ENCODE assay signal across 24 cellular contexts in genomic region chr7:103712991-103713778, GRCh38.
DNase-seq lines count a peak whose midpoint lies in the region; ATAC-seq, FAIRE-seq and TF ChIP-seq lines count a peak whose summit lies in the region.
"Had no signal": no experiment of that assay in that cellular context is flagged by ENCODE, and none has a peak within 500 bp of the region (broad histone marks: within the 10 kb centered on the region; RNA-seq: fewer than 3 reads in every experiment).

No MANE protein-coding gene starts in this region.

- TF ChIP-seq POLR2A in HepG2 (IDR thresholded peaks at IDR 0.05; ENCODE audit: insufficient read depth in 1 of 2, low read depth in 2 of 2, low read length in 2 of 2): no peak
- no peak for TF ChIP-seq POLR2A in right lobe of liver (IDR thresholded peaks at IDR 0.05)
- no peak for TF ChIP-seq POLR2A in stomach (IDR thresholded peaks at IDR 0.05)

- TF ChIP-seq EP300 in HepG2 (IDR thresholded peaks at IDR 0.05; ENCODE audit: low read depth in 2 of 2, low read length in 2 of 2) (no peak), HepG2 (CRISPR knock-in tag; IDR thresholded peaks at IDR 0.05; ENCODE audit: borderline replicate concordance) (no peak), stomach (IDR thresholded peaks at IDR 0.05) (no peak)

- no peak overlapping the region for H3K4ac ChIP-seq in mesenchymal stem cell (ENCODE audit: low read depth in 1 of 2, low read length in 2 of 2)

- H3K36me3 Mint-ChIP-seq in Caco-2 (ENCODE audit: insufficient read depth, unreplicated experiment): no peaks in the 10 kb centered on the region
- no peaks in the 10 kb centered on the region for H3K36me3 Mint-ChIP-seq in activated CD4-positive, alpha-beta memory T cell treated with anti-CD3 and anti-CD28 coated beads for 36 hours

- H3K27ac Mint-ChIP-seq in Caco-2 (ENCODE audit: unreplicated experiment): no peak overlapping the region
- no peak overlapping the region for H3K27ac Mint-ChIP-seq in activated CD4-positive, alpha-beta memory T cell treated with anti-CD3 and anti-CD28 coated beads for 36 hours

- no peak overlapping the region for H3K14ac ChIP-seq in mesenchymal stem cell (ENCODE audit: low read length in 2 of 2)

- intact Hi-C loops in HepG2 (cut with micrococcal nuclease; ENCODE audit: unreplicated experiment): loop anchor here (5.0 kb wide), 1 partner anchor 36 kb away; no protein-coding TSS in a partner anchor
- intact Hi-C loops in right lobe of liver (cut with DNase I): no loop called here
- intact Hi-C loops in stomach (cut with DNase I; ENCODE audit: low total_unique reads): no loop called here
- intact Hi-C loops in Caco-2 (cut with micrococcal nuclease; ENCODE audit: unreplicated experiment): no loop called here
- intact Hi-C loops in activated CD4-positive, alpha-beta memory T cell treated with anti-CD3 and anti-CD28 coated beads for 36 hours (cut with micrococcal nuclease): no loop called here

- TF ChIP-seq RAD21 in HepG2 (CRISPR knock-in tag; IDR thresholded peaks at IDR 0.05): no peak

- FAIRE-seq in HepG2 (lab: Jason Lieb, UNC): no peak
- FAIRE-seq: D721Med, GM12892, H1 had no signal

- no peaks in the 10 kb centered on the region for H3K27me3 ChIP-seq in HepG2 (ENCODE audit: control insufficient read depth in 1 of 2, insufficient read depth in 2 of 2, low read length in 2 of 2)
- H3K27me3 ChIP-seq in right lobe of liver: no peaks in the 10 kb centered on the region
- no peaks in the 10 kb centered on the region for H3K27me3 ChIP-seq in stomach
- H3K27me3 ChIP-seq in Caco-2 (replicated peaks; ENCODE audit: control insufficient read depth, insufficient read depth, low read length): no peaks in the 10 kb centered on the region; the same call in 1 of the 2 replicates
- no peaks in the 10 kb centered on the region for H3K27me3 ChIP-seq in mesenchymal stem cell (ENCODE audit: control insufficient read depth in 1 of 2, insufficient read depth in 1 of 2, low read length in 2 of 2)

- H2BK5ac ChIP-seq in mesenchymal stem cell (ENCODE audit: low read depth, low read length, poor library complexity, severe bottlenecking): no peak overlapping the region

- H2AK5ac ChIP-seq in mesenchymal stem cell (ENCODE audit: low read length, severe bottlenecking): no peak overlapping the region

- H3K36me3 ChIP-seq in HepG2 (replicated peaks in 1 of 2; ENCODE audit: control insufficient read depth in 1 of 2, insufficient read depth in 2 of 2, low read length in 2 of 2): 0 out of 5 replicates have a peak, but pooled peaks cover 0 to 4% of the 10 kb centered on the region in 2 experiments
- H3K36me3 ChIP-seq in right lobe of liver: no peaks in the 10 kb centered on the region
- no peaks in the 10 kb centered on the region for H3K36me3 ChIP-seq in stomach
- no peaks in the 10 kb centered on the region for H3K36me3 ChIP-seq in Caco-2 (ENCODE audit: control insufficient read depth, insufficient read depth, low read length)
- H3K36me3 ChIP-seq in mesenchymal stem cell (ENCODE audit: control insufficient read depth in 1 of 2, insufficient read depth in 2 of 2, low read depth in 1 of 2, low read length in 2 of 2): no peaks in the 10 kb centered on the region

- H3K4me1 Mint-ChIP-seq in Caco-2 (ENCODE audit: low read depth, unreplicated experiment): no peaks in the 10 kb centered on the region
- no peaks in the 10 kb centered on the region for H3K4me1 Mint-ChIP-seq in activated CD4-positive, alpha-beta memory T cell treated with anti-CD3 and anti-CD28 coated beads for 36 hours (ENCODE audit: low read depth)

- H3K4me3 Mint-ChIP-seq in Caco-2 (ENCODE audit: unreplicated experiment): no peak overlapping the region
- H3K4me3 Mint-ChIP-seq in activated CD4-positive, alpha-beta memory T cell treated with anti-CD3 and anti-CD28 coated beads for 36 hours: no peak overlapping the region

- no TSS peak for BruUV-seq in HepG2 (replicated peaks; lab: Mats Ljungman, UMichigan)
- no TSS peak for BruUV-seq in Caco-2 (replicated peaks; lab: Mats Ljungman, UMichigan)

- no peak overlapping the region for H2BK120ac ChIP-seq in mesenchymal stem cell (ENCODE audit: low read depth, low read length)

- H3K9me3 ChIP-seq in HepG2 (ENCODE audit: low read length): no peaks in the 10 kb centered on the region
- H3K9me3 ChIP-seq in right lobe of liver: no peaks in the 10 kb centered on the region
- no peaks in the 10 kb centered on the region for H3K9me3 ChIP-seq in stomach
- H3K9me3 ChIP-seq in Caco-2: no peaks in the 10 kb centered on the region
- no peaks in the 10 kb centered on the region for H3K9me3 ChIP-seq in mesenchymal stem cell (ENCODE audit: control insufficient read depth, low read length)

- no peak for DNase-seq in HepG2 (ENCODE audit: low spot score)
- no peak for DNase-seq in right lobe of liver
- DNase-seq in fibroblast of gingiva (ENCODE audit: low read depth): peak; percentile 27
- DNase-seq in stomach: no peak
- DNase-seq in Caco-2: no peak
- no peak for DNase-seq in mesenchymal stem cell
- no peak for DNase-seq in activated CD4-positive, alpha-beta memory T cell treated with anti-CD3 and anti-CD28 coated beads for 36 hours
- DNase-seq: ACHN; GDM1; HCEC 1CT; Karpas-422; NCI-H1092; NCI-H1417 treated with DMSO at 0.1 percent for 48 hours; NCI-H187; NCI-H2107; NCI-H524; NCI-H774; NK-92 treated with Interleukin-12 subunit alpha and Interleukin-12 subunit beta, amount 100 ng/mL, for 24 hours; PC-3 had no signal

- H3K79me1 ChIP-seq in mesenchymal stem cell (replicated peaks; ENCODE audit: low read length, poor library complexity, severe bottlenecking): no peaks in the 10 kb centered on the region

- H3K79me2 ChIP-seq in HepG2 (ENCODE audit: insufficient read depth, low read length): peaks cover 2% of the 10 kb centered on the region

- H4K20me1 ChIP-seq in HepG2 (ENCODE audit: insufficient read depth, low read length): no peaks in the 10 kb centered on the region

- no peak overlapping the region for H2BK15ac ChIP-seq in mesenchymal stem cell (ENCODE audit: low read depth, poor library complexity, severe bottlenecking)

- TF ChIP-seq CTCF in HepG2 (CRISPR knock-in tag; IDR thresholded peaks at IDR 0.05) (no peak), right lobe of liver (IDR thresholded peaks at IDR 0.05) (no peak), stomach (IDR thresholded peaks at IDR 0.05) (no peak), Caco-2 (IDR thresholded peaks at IDR 0.05; ENCODE audit: insufficient read depth in 1 of 2, low read depth in 1 of 2, low read length in 1 of 2, severe bottlenecking in 1 of 2, unreplicated experiment in 1 of 2) (no peak)

- no peak overlapping the region for H4K8ac ChIP-seq in mesenchymal stem cell (ENCODE audit: low read length)

- CTCF ChIA-PET in HepG2 (lab: Yijun Ruan, JAX; ENCODE audit: low intra/inter-chr PET ratio, low total read pairs) (no interaction called here), Caco-2 (lab: Charles Lee) (no interaction called here)
- CTCF ChIA-PET in activated CD4-positive, alpha-beta memory T cell treated with anti-CD3 and anti-CD28 coated beads for 36 hours (lab: Charles Lee): no interaction called here

- H3K4me2 ChIP-seq in HepG2 (ENCODE audit: low read depth, low read length): no peak overlapping the region
- no peak overlapping the region for H3K4me2 ChIP-seq in mesenchymal stem cell (ENCODE audit: low read length, poor library complexity, severe bottlenecking)

- POLR2A ChIA-PET in HepG2 (lab: Yijun Ruan, JAX): no interaction called here
- POLR2A ChIA-PET in Caco-2 (lab: Charles Lee): interaction anchor here (0.6 kb wide), 2 partner anchors 17 to 44 kb away, joined by 3 to 4 read pairs; no protein-coding TSS in a partner anchor
- POLR2A ChIA-PET in activated CD4-positive, alpha-beta memory T cell treated with anti-CD3 and anti-CD28 coated beads for 36 hours (lab: Charles Lee): no interaction called here

- WGBS in HepG2 (ENCODE audit: low lambda C conversion rate): 73% methylated on average over 4 of the region's 4 CpGs
- WGBS in right lobe of liver (ENCODE audit: insufficient coverage, low coverage, low lambda C conversion rate, missing lambda C conversion rate): 80% methylated on average over 4 of the region's 4 CpGs
- 58 to 71% (median 68%) methylated on average over 4 of the region's 4 CpGs for WGBS in stomach, 5 donors
- 62% methylated on average over 1 of the region's 4 CpGs for WGBS in mesenchymal stem cell

- no peaks in the 10 kb centered on the region for H3K27me3 Mint-ChIP-seq in Caco-2 (ENCODE audit: insufficient read depth, unreplicated experiment)
- peaks cover 2% of the 10 kb centered on the region for H3K27me3 Mint-ChIP-seq in activated CD4-positive, alpha-beta memory T cell treated with anti-CD3 and anti-CD28 coated beads for 36 hours

- ATAC-seq in HepG2 (no peak), right lobe of liver (no peak), SK-N-SH treated with all-trans-retinoic acid at 6 μM for 48 hours (no peak)
- ATAC-seq: PC-3 had no signal

- no peak overlapping the region for H2BK12ac ChIP-seq in mesenchymal stem cell (ENCODE audit: low read length in 2 of 2)

- H3K9ac ChIP-seq in HepG2 (ENCODE audit: insufficient read depth, low read depth, low read length): no peak overlapping the region
- H3K9ac ChIP-seq in mesenchymal stem cell (ENCODE audit: low read length): no peak overlapping the region

- H2AFZ ChIP-seq in HepG2 (ENCODE audit: low read length): no peak overlapping the region
- no peak overlapping the region for H2AFZ ChIP-seq in mesenchymal stem cell (ENCODE audit: low read depth, low read length)

- H3K27ac ChIP-seq in HepG2 (ENCODE audit: extremely low read length, insufficient read depth, low read length) (no peak overlapping the region), right lobe of liver (no peak overlapping the region), stomach (no peak overlapping the region), mesenchymal stem cell (ENCODE audit: low read length, poor library complexity, severe bottlenecking) (no peak overlapping the region)
- H3K27ac ChIP-seq: 22Rv1 had no signal

- no peak overlapping the region for H3K4me3 ChIP-seq in HepG2 (replicated peaks in 1 of 3; ENCODE audit: insufficient read depth in 1 of 3, low read depth in 2 of 3, low read length in 3 of 3)
- no peak overlapping the region for H3K4me3 ChIP-seq in right lobe of liver
- no peak overlapping the region for H3K4me3 ChIP-seq in stomach
- no peak overlapping the region for H3K4me3 ChIP-seq in Caco-2 (ENCODE audit: low read depth, low read length)
- H3K4me3 ChIP-seq in mesenchymal stem cell (ENCODE audit: insufficient read depth in 1 of 2, low read depth in 1 of 2, low read length in 2 of 2): no peak overlapping the region

- no peaks in the 10 kb centered on the region for H3K9me3 Mint-ChIP-seq in Caco-2 (ENCODE audit: unreplicated experiment)
- H3K9me3 Mint-ChIP-seq in activated CD4-positive, alpha-beta memory T cell treated with anti-CD3 and anti-CD28 coated beads for 36 hours: no peaks in the 10 kb centered on the region

- no peak overlapping the region for H3K23ac ChIP-seq in mesenchymal stem cell (ENCODE audit: low read length in 2 of 2)

- no peaks in the 10 kb centered on the region for H3K4me1 ChIP-seq in HepG2 (ENCODE audit: insufficient read depth, low read length)
- H3K4me1 ChIP-seq in right lobe of liver: no peaks in the 10 kb centered on the region
- H3K4me1 ChIP-seq in stomach: no peaks in the 10 kb centered on the region
- no peaks in the 10 kb centered on the region for H3K4me1 ChIP-seq in Caco-2
- no peaks in the 10 kb centered on the region for H3K4me1 ChIP-seq in mesenchymal stem cell (ENCODE audit: control insufficient read depth, insufficient read depth, low read depth, low read length)

- in situ Hi-C loops in HepG2 (cut with HindIII; ENCODE audit: extremely low pct_ligation_motif_present, low pct_unique_long_range_greater_than_20kb): no loop called here

- H3K18ac ChIP-seq in mesenchymal stem cell (ENCODE audit: low read depth in 1 of 2, low read length in 2 of 2): no peak overlapping the region

- H4K91ac ChIP-seq in mesenchymal stem cell (ENCODE audit: low read length): no peak overlapping the region
